Comparison of ENCODE assay signal across 16 cellular contexts in the genomic region with DNA sequence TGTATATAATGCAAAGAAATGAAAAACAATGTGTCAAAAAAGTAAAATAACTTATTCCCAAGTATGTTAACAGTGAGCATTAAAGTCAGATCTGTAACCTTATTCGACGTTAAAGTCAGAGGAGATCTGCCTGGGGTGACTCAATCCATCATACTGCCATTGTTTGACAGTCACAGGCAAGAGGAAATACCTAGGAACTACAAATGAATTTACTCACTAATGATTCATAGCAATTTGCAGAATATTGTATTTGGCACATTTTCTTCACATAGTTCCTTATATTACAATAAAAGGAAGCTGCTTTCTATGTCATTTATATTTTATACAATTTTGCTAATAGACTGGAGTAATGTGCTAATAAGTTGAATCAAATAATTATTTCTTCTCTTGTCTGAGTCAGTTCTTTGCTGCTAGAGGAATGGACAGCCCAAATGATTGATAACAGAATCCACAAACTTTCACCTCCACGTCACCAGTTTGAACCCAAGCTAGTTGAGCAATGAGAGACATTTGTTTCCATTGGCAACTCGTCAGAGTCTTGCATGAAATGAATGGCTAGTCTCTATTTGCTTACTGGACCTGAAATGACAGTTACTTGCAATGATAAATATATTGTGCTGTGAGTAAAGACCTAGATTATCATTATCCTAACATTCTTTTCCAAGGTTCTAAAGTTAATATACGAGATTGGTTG. TPM values are rescaled to one million over a fixed set of nuclear protein-coding genes. Genes with fewer than 3 reads are reported as not detected.
A peak's percentile ranks its signal among the peaks of the same experiment; 100 is the strongest.
DNase-seq lines count a peak whose midpoint lies in the region; ATAC-seq, FAIRE-seq and TF ChIP-seq lines count a peak whose summit lies in the region.
"Had no signal": no experiment of that assay in that cellular context is flagged by ENCODE, and none has a peak within 500 bp of the region (broad histone marks: within the 10 kb centered on the region; RNA-seq: fewer than 3 reads in every experiment).

No MANE protein-coding gene starts in this region.

- H3K4me3 Mint-ChIP-seq in stimulated activated effector memory CD8-positive, alpha-beta T cell treated with anti-CD3 and anti-CD28 coated beads, Interleukin-12 subunit alpha, Interleukin-12 subunit beta, amount 100 ng/mL, for 72 hours = no peak overlapping the region
- H3K4me3 Mint-ChIP-seq: nephron progenitor cell had no signal

- peaks cover under 1% of the 10 kb centered on the region for H3K9me3 Mint-ChIP-seq in stimulated activated effector memory CD8-positive, alpha-beta T cell treated with anti-CD3 and anti-CD28 coated beads, Interleukin-12 subunit alpha, Interleukin-12 subunit beta, amount 100 ng/mL, for 72 hours

- no peaks in the 10 kb centered on the region for H3K36me3 Mint-ChIP-seq in stimulated activated effector memory CD8-positive, alpha-beta T cell treated with anti-CD3 and anti-CD28 coated beads, Interleukin-12 subunit alpha, Interleukin-12 subunit beta, amount 100 ng/mL, for 72 hours

- H3K4me3 ChIP-seq in adipocyte (ENCODE audit: low read length) (no peak overlapping the region), fibroblast of the aortic adventitia (ENCODE audit: low read depth, low read length) (no peak overlapping the region), colonic mucosa (no peak overlapping the region)

- no peak for FAIRE-seq in HTR-8/SVneo (lab: Jason Lieb, UNC)

- no peaks in the 10 kb centered on the region for H3K4me1 Mint-ChIP-seq in stimulated activated effector memory CD8-positive, alpha-beta T cell treated with anti-CD3 and anti-CD28 coated beads, Interleukin-12 subunit alpha, Interleukin-12 subunit beta, amount 100 ng/mL, for 72 hours
- H3K4me1 Mint-ChIP-seq: nephron progenitor cell had no signal

- TF ChIP-seq CTCF in fibroblast of the aortic adventitia (IDR thresholded peaks at IDR 0.05; ENCODE audit: insufficient read depth, low read length) = no peak
- no peak for TF ChIP-seq CTCF in colonic mucosa (IDR thresholded peaks at IDR 0.05)

- DNase-seq in HTR-8/SVneo (ENCODE audit: insufficient read length, low spot score) (peak; percentile 39), adipocyte (ENCODE audit: low read depth) (peak; percentile 65), fibroblast of the aortic adventitia (ENCODE audit: low read depth) (peak; percentile 92), colonic mucosa (no peak), NCI-H524 treated with DMSO at 0.1 percent for 48 hours (lab: John Stamatoyannopoulos, UW) (no peak)
- no peak for DNase-seq in stimulated activated effector memory CD8-positive, alpha-beta T cell treated with anti-CD3 and anti-CD28 coated beads, Interleukin-12 subunit alpha, Interleukin-12 subunit beta, amount 100 ng/mL, for 72 hours (ENCODE audit: low spot score in 2 of 2)
- no peak for DNase-seq in stimulated activated CD4-positive, alpha-beta T cell treated with anti-CD3 and anti-CD28 coated beads, Interleukin-1b, Interleukin-23, amount 100 ng/mL, for 48 hours
- DNase-seq: activated gamma-delta T cell treated with Interleukin-2 at 50 U/mL for 16 hours; COR-L47; NCI-H1092; NCI-H510A; nephron progenitor cell; stimulated activated CD4-positive, alpha-beta T cell treated with anti-CD3 and anti-CD28 coated beads, Interleukin-12 subunit alpha, Interleukin-12 subunit beta, amount 100 ng/mL, for 4 hours; trophoblast cell had no signal

- intact Hi-C loops in colonic mucosa (cut with DNase I) = no loop called here

- H3K4me1 ChIP-seq in adipocyte (ENCODE audit: control insufficient read depth, insufficient read depth, low read length) (no peaks in the 10 kb centered on the region), colonic mucosa (no peaks in the 10 kb centered on the region)

- no peaks in the 10 kb centered on the region for H3K27me3 ChIP-seq in adipocyte (replicated peaks; ENCODE audit: control insufficient read depth, insufficient read depth, low read length)
- no peaks in the 10 kb centered on the region for H3K27me3 ChIP-seq in colonic mucosa

- no peaks in the 10 kb centered on the region for H3K36me3 ChIP-seq in adipocyte (ENCODE audit: control insufficient read depth, insufficient read depth, low read length, severe bottlenecking)
- no peaks in the 10 kb centered on the region for H3K36me3 ChIP-seq in colonic mucosa

- ATAC-seq in stimulated activated effector memory CD8-positive, alpha-beta T cell treated with anti-CD3 and anti-CD28 coated beads, Interleukin-12 subunit alpha, Interleukin-12 subunit beta, amount 100 ng/mL, for 72 hours = peak; percentile 79
- no peak for ATAC-seq in HG03378 (IDR thresholded peaks at IDR 0.05; ENCODE audit: unreplicated experiment)

- H3K9ac ChIP-seq in adipocyte (ENCODE audit: low read length) (no peak overlapping the region), colonic mucosa (ENCODE audit: low read depth in 2 of 2, low read length in 2 of 2) (no peak overlapping the region)

- no peak overlapping the region for H3K27ac ChIP-seq in colonic mucosa
- H3K27ac ChIP-seq: HL-60 had no signal

- no peaks in the 10 kb centered on the region for H3K9me3 ChIP-seq in adipocyte (ENCODE audit: control insufficient read depth, low read length)
- H3K9me3 ChIP-seq in colonic mucosa = no peaks in the 10 kb centered on the region

- H3K27ac Mint-ChIP-seq in stimulated activated effector memory CD8-positive, alpha-beta T cell treated with anti-CD3 and anti-CD28 coated beads, Interleukin-12 subunit alpha, Interleukin-12 subunit beta, amount 100 ng/mL, for 72 hours = no peak overlapping the region
- H3K27ac Mint-ChIP-seq: nephron progenitor cell had no signal

RNA-seq across cellular contexts. Expression of a gene that starts 48.5 kb away (rescaled TPM):
- 50.2 and 146 TPM in 2 replicates for total RNA-seq in fibroblast of the aortic adventitia (ENCODE audit: low replicate concordance)
- 10 to 100 TPM; 37.8 to 52.3 TPM for total RNA-seq in colonic mucosa

Comparison
In these comparisons a context has a peak if more than half of its experiments do, and no peak if none do; other contexts are left out.
1. DNase-seq: peak in HTR-8/SVneo (single experiment), adipocyte (single experiment) and fibroblast of the aortic adventitia (single experiment); none in stimulated activated effector memory CD8-positive, alpha-beta T cell treated with anti-CD3 and anti-CD28 coated beads, Interleukin-12 subunit alpha, Interleukin-12 subunit beta, amount 100 ng/mL, for 72 hours (0 of 2), colonic mucosa (single experiment), NCI-H524 treated with DMSO at 0.1 percent for 48 hours (single experiment) and stimulated activated CD4-positive, alpha-beta T cell treated with anti-CD3 and anti-CD28 coated beads, Interleukin-1b, Interleukin-23, amount 100 ng/mL, for 48 hours (single experiment).